Comparison of ENCODE assay signal across 10 cellular contexts in the genomic region with DNA sequence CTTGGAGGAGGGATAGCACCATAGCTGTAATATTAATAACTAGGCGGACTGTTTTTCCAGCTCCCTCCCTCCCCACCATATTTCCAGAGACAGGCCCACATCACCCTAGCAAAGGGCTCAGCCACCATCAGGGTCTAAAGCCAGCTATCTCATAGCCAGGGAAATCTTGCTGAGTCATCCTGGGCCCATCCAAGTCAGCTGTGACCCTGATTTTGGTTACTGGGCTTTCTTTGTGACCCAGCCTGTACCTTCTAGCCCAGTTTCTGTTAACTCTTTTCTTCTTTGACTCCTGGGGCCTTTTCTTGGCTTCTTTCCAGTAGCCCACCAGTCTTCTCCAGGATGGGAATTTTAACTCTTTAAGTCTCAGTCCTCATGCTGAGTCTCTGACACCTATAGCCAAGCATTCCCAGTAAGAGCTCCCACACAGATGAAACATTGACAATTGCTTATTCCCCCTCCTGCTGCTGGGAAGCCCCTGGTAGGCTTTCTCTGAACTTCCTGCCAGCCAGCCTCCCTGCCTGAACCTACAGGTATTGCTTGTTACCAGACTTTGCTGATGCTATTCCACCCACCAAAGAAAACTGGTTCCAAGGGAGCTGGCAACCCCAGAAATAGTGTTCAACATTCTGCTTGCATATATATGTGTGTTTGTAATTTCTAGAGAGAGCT. TPM values are rescaled to one million over a fixed set of nuclear protein-coding genes. Genes with fewer than 3 reads are reported as not detected.
DNase-seq lines count a peak whose midpoint lies in the region; ATAC-seq lines count a peak whose summit lies in the region.
"Had no signal": no experiment of that assay in that cellular context is flagged by ENCODE, and none has a peak within 500 bp of the region (broad histone marks: within the 10 kb centered on the region; RNA-seq: fewer than 3 reads in every experiment).

No MANE protein-coding gene starts in this region.

- H3K27me3 Mint-ChIP-seq in CD4-positive, alpha-beta memory T cell = peaks cover 0 to 4% of the 10 kb centered on the region in 2 donors

- ATAC-seq in GM18907 (IDR thresholded peaks at IDR 0.05; ENCODE audit: unreplicated experiment) = peak; percentile 79
- ATAC-seq in HG02623 (IDR thresholded peaks at IDR 0.05; ENCODE audit: unreplicated experiment) = peak; percentile 59
- ATAC-seq: lower lobe of right lung had no signal

- no peaks in the 10 kb centered on the region for H3K36me3 Mint-ChIP-seq in CD4-positive, alpha-beta memory T cell

- no peak overlapping the region for H2BK5ac ChIP-seq in neuronal stem cell (ENCODE audit: low read length)

- H3K23ac ChIP-seq in neuronal stem cell (ENCODE audit: low read depth, low read length, poor library complexity) = no peak overlapping the region

- H3K79me1 ChIP-seq in neuronal stem cell (ENCODE audit: low read depth, low read length) = no peaks in the 10 kb centered on the region

- WGBS in neuronal stem cell (ENCODE audit: extremely low coverage in 2 of 2, insufficient read length in 2 of 2, insufficient replicate concordance in 1 of 2), 2 donors = no CpG with 5 or more reads among the region's 1 CpG

- no peak overlapping the region for H3K4me3 Mint-ChIP-seq in CD4-positive, alpha-beta memory T cell

- peaks cover 0 to 3% (median 0%) of the 10 kb centered on the region in 8 donors for H3K9me3 Mint-ChIP-seq in CD4-positive, alpha-beta memory T cell

- no peak overlapping the region for H2BK12ac ChIP-seq in neuronal stem cell (ENCODE audit: low read length)

- H2AFZ ChIP-seq in neuronal stem cell (ENCODE audit: low read length) = peak overlapping the region; percentile 39

- H3K27me3 ChIP-seq in neuronal stem cell (ENCODE audit: control insufficient read depth in 3 of 3, insufficient read depth in 3 of 3, low read depth in 1 of 3, low read length in 3 of 3) = no peaks in the 10 kb centered on the region
- no peaks in the 10 kb centered on the region for H3K27me3 ChIP-seq in CD4-positive, alpha-beta memory T cell (ENCODE audit: insufficient read depth, low read length)
- H3K27me3 ChIP-seq: spleen had no signal

- no peak overlapping the region for H4K91ac ChIP-seq in neuronal stem cell (ENCODE audit: low read depth, low read length, poor library complexity)

- H2BK15ac ChIP-seq in neuronal stem cell (ENCODE audit: low read length) = no peak overlapping the region

- no peak overlapping the region for H3K4ac ChIP-seq in neuronal stem cell (ENCODE audit: low read length)

- POLR2A ChIA-PET in CD4-positive, alpha-beta memory T cell (lab: Charles Lee; ENCODE audit: partially characterized antibody) = no interaction called here

- H3K27ac Mint-ChIP-seq in CD4-positive, alpha-beta memory T cell = no peak overlapping the region

- CTCF ChIA-PET in CD4-positive, alpha-beta memory T cell (lab: Charles Lee; ENCODE audit: partially characterized antibody) = interaction anchor here (0.6 to 1.3 kb wide), 2 partner anchors 9 to 778 kb away, joined by 4 read pairs; no protein-coding TSS in a partner anchor

- no peak overlapping the region for H2BK120ac ChIP-seq in neuronal stem cell (ENCODE audit: low read depth, low read length)

- H3K14ac ChIP-seq in neuronal stem cell (ENCODE audit: low read length) = no peak overlapping the region

- H3K4me3 ChIP-seq in SK-N-MC (no peak overlapping the region), neuronal stem cell (ENCODE audit: low read length in 2 of 2) (no peak overlapping the region)
- H3K4me3 ChIP-seq in CD4-positive, alpha-beta memory T cell (ENCODE audit: low read length in 2 of 2) = no peak overlapping the region
- H3K4me3 ChIP-seq: lower lobe of right lung, spleen had no signal

- H4K8ac ChIP-seq in neuronal stem cell (ENCODE audit: low read depth, low read length) = no peak overlapping the region

- peaks cover 1 to 24% of the 10 kb centered on the region in 2 donors for H3K4me1 ChIP-seq in neuronal stem cell (ENCODE audit: control insufficient read depth in 2 of 2, insufficient read depth in 1 of 2, low read depth in 1 of 2, low read length in 2 of 2)
- peaks cover 7% of the 10 kb centered on the region for H3K4me1 ChIP-seq in CD4-positive, alpha-beta memory T cell (ENCODE audit: insufficient read depth, low read length)
- H3K4me1 ChIP-seq: lower lobe of right lung, spleen had no signal

- H3K36me3 ChIP-seq in SK-N-MC (ENCODE audit: insufficient read depth, low read length) (no peaks in the 10 kb centered on the region), neuronal stem cell (replicated peaks in 1 of 2; ENCODE audit: control insufficient read depth in 2 of 2, insufficient read depth in 2 of 2, low read length in 2 of 2) (no peaks in the 10 kb centered on the region)
- no peaks in the 10 kb centered on the region for H3K36me3 ChIP-seq in CD4-positive, alpha-beta memory T cell (ENCODE audit: insufficient read depth, low read length)
- H3K36me3 ChIP-seq: lower lobe of right lung, spleen had no signal

- H3K27ac ChIP-seq in SK-N-MC = peak overlapping the region; percentile 62; the same call in 1 of the 2 replicates
- no peak overlapping the region for H3K27ac ChIP-seq in neuronal stem cell (replicated peaks; ENCODE audit: low read length)
- no peak overlapping the region for H3K27ac ChIP-seq in CD4-positive, alpha-beta memory T cell (ENCODE audit: low read depth, low read length)
- H3K27ac ChIP-seq: lower lobe of right lung, spleen had no signal

- intact Hi-C loops in CD4-positive, alpha-beta memory T cell (cut with micrococcal nuclease) = no loop called here

- H3K4me1 Mint-ChIP-seq in CD4-positive, alpha-beta memory T cell = peaks cover 5 to 10% (median 9%) of the 10 kb centered on the region in 4 donors

- DNase-seq in SK-N-MC (ENCODE audit: low read depth, low spot score) (no peak), neuronal stem cell (ENCODE audit: low spot score) (no peak), NCI-H446 treated with DMSO at 0.1 percent for 48 hours (lab: John Stamatoyannopoulos, UW) (no peak)
- DNase-seq in CD4-positive, alpha-beta memory T cell = no peak
- no peak for DNase-seq in activated naive CD4-positive, alpha-beta T cell (lab: John Stamatoyannopoulos, UW)
- DNase-seq: lower lobe of right lung, spleen, T-helper 1 cell had no signal

- no peaks in the 10 kb centered on the region for H3K9me3 ChIP-seq in SK-N-MC (ENCODE audit: low read depth, low read length)
- H3K9me3 ChIP-seq in neuronal stem cell (replicated peaks in 1 of 2; ENCODE audit: control insufficient read depth in 2 of 2, insufficient read depth in 1 of 2, low read depth in 1 of 2, low read length in 2 of 2) = no peaks in the 10 kb centered on the region
- H3K9me3 ChIP-seq in CD4-positive, alpha-beta memory T cell (ENCODE audit: control insufficient read depth in 1 of 2, low read length in 2 of 2) = no peaks in the 10 kb centered on the region
- H3K9me3 ChIP-seq: lower lobe of right lung, spleen had no signal

- H2AK5ac ChIP-seq in neuronal stem cell (ENCODE audit: low read depth, low read length) = no peak overlapping the region

- H3K18ac ChIP-seq in neuronal stem cell (ENCODE audit: low read length) = no peak overlapping the region

- H3K4me2 ChIP-seq in neuronal stem cell (ENCODE audit: insufficient read depth, low read length, poor library complexity, severe bottlenecking) = no peak overlapping the region

- H3K9ac ChIP-seq in SK-N-MC (ENCODE audit: insufficient read length) = no peak overlapping the region
- no peak overlapping the region for H3K9ac ChIP-seq in neuronal stem cell (ENCODE audit: low read depth, low read length, poor library complexity)

RNA-seq across cellular contexts. Expression of gene ADO, which starts 34.8 kb away (rescaled TPM):
- polyA plus RNA-seq in neuronal stem cell (2013, experiment 1 of 2) = 20.4 TPM
- 21.1 TPM for polyA plus RNA-seq in neuronal stem cell (2013, experiment 2 of 2)
- total RNA-seq in CD4-positive, alpha-beta memory T cell = 10 to 100 TPM; 18.6 to 19.1 TPM
- 1 to 10 TPM in 1 of 2 donors, under 1 TPM in 1; 1.00 to 4.7 TPM for polyA plus RNA-seq in CD4-positive, alpha-beta memory T cell

RNA-seq across cellular contexts. Expression of gene EGR2, which starts 46.5 kb away (rescaled TPM):
- 0.86 TPM for polyA plus RNA-seq in neuronal stem cell (2013, experiment 1 of 2)
- polyA plus RNA-seq in neuronal stem cell (2013, experiment 2 of 2) = 0.73 TPM
- 1 to 10 TPM; 2.0 to 2.2 TPM for total RNA-seq in CD4-positive, alpha-beta memory T cell
- polyA plus RNA-seq in CD4-positive, alpha-beta memory T cell = under 1 TPM in 1 of 2 donors, not detected in 1; 0.22 TPM
